ENCODE assay signal across 8 cellular contexts in the genomic region with DNA sequence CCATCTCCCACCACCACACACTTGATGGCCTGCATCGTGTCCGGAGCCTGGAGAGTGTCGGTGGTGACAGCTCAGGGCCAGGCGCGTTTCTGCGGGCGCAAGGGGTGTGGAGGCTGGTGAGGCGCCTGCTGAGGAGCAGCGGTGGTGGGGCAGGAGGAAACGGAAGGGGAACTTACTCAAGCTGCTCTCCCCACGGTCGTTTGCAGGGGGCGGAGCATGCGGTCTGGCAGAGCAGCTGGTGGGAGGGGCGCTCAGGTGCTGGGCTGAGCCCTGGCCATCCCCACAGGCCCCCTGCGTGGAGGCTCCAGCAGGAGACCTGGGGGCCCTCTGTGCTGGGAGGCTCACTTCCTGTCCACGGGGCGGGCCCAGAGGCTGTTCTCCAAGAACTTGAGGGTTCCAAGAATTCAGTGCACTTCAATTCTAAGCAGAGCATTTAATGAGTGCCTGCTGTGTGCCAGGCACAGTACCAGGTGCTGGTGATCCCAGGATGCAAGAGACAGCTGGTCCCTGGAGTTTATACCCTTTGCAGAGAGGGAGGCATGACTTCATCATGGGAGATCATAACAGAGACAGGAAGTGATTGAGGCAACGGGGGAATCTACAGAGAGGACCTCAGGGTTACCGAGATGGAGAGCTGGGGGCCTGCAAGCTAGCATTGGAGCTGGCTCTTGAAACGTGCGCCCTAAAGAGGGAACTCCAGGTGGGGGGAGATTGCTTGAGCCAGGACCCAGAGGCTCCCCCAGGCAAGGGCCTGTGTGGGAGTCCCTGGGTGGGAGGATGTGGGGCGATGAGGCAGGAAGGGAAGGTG. TPM values are rescaled to one million over a fixed set of nuclear protein-coding genes. Genes with fewer than 3 reads are reported as not detected.
A peak's percentile ranks its signal among the peaks of the same experiment; 100 is the strongest.
DNase-seq lines count a peak whose midpoint lies in the region; ATAC-seq, FAIRE-seq and TF ChIP-seq lines count a peak whose summit lies in the region.

A gene (minus strand): TSS at position 156 of the 808 bp plus-strand sequence. CDS start 121 bp downstream, at position 35.

- intact Hi-C loops in PC-3 (cut with micrococcal nuclease) (no loop called here), prostate gland (cut with DNase I) (no loop called here), uterus (cut with DNase I; ENCODE audit: low total_unique reads) (no loop called here)

- H3K36me3 ChIP-seq in PC-3 (ENCODE audit: low read depth, low read length) (no peaks in the 10 kb centered on the region), prostate gland (no peaks in the 10 kb centered on the region), uterus (no peaks in the 10 kb centered on the region)

- peak within 1 kb of the TSS; percentile 95 for H3K4me2 ChIP-seq in PC-3 (ENCODE audit: low read length)

- CTCF ChIA-PET in PC-3 (lab: Charles Lee), result interaction anchor here (0.9 kb wide), 1 partner anchor 14 kb away, joined by 4 read pairs; no protein-coding TSS in a partner anchor

- peaks cover 30% of the 10 kb centered on the region for H3K4me1 ChIP-seq in PC-3 (ENCODE audit: insufficient read depth, low read length)
- H3K4me1 ChIP-seq in prostate gland (replicated peaks), result no peaks in the 10 kb centered on the region
- no peaks in the 10 kb centered on the region for H3K4me1 ChIP-seq in uterus

- H3F3A ChIP-seq in PC-3 (ENCODE audit: low read length, unreplicated experiment), result no peaks in the 10 kb centered on the region

- ATAC-seq in HG02678 (IDR thresholded peaks at IDR 0.05; ENCODE audit: unreplicated experiment) (peak; percentile 53), PC-3 (peak; percentile 82)

- TF ChIP-seq CTCF in PC-3 (conservative IDR thresholded peaks at IDR 0.05; ENCODE audit: low read depth, low read length), result no peak
- TF ChIP-seq CTCF in fibroblast of pulmonary artery (IDR thresholded peaks at IDR 0.05; ENCODE audit: low read length, missing control alignments), result no peak
- TF ChIP-seq CTCF in prostate gland (IDR thresholded peaks at IDR 0.05), result no peak
- no peak for TF ChIP-seq CTCF in uterus (IDR thresholded peaks at IDR 0.05)

- no peaks in the 10 kb centered on the region for H4K20me1 ChIP-seq in PC-3 (ENCODE audit: low read length)

- H2AFZ ChIP-seq in PC-3 (ENCODE audit: low read length), result peak within 1 kb of the TSS; percentile 58

- TF ChIP-seq POLR2A in GM12891 (IDR thresholded peaks at IDR 0.05; ENCODE audit: low read depth, low read length), result peak; percentile 90
- TF ChIP-seq POLR2A in prostate gland (IDR thresholded peaks at IDR 0.05), result no peak
- TF ChIP-seq POLR2A in uterus (IDR thresholded peaks at IDR 0.05), result no peak

- 16% methylated on average over 22 of the region's 23 CpGs for WGBS in prostate gland

- peak within 1 kb of the TSS; percentile 50 for H3K27ac ChIP-seq in PC-3 (ENCODE audit: low read length)
- no peak within 1 kb of the TSS for H3K27ac ChIP-seq in prostate gland
- H3K27ac ChIP-seq in uterus, result no peak within 1 kb of the TSS

- POLR2A ChIA-PET in PC-3 (lab: Charles Lee; ENCODE audit: unreplicated experiment), result no interaction called here

- peaks cover 24% of the 10 kb centered on the region for H3K79me2 ChIP-seq in PC-3 (ENCODE audit: low read length)

- BruUV-seq in PC-3 (replicated peaks; lab: Mats Ljungman, UMichigan), result no TSS peak

- H3K9ac ChIP-seq in PC-3 (ENCODE audit: low read length), result peak within 1 kb of the TSS; percentile 72

- H3K9me3 ChIP-seq in PC-3 (ENCODE audit: low read length), result no peaks in the 10 kb centered on the region
- H3K9me3 ChIP-seq in prostate gland, result no peaks in the 10 kb centered on the region
- H3K9me3 ChIP-seq in uterus, result no peaks in the 10 kb centered on the region

- H3K27me3 ChIP-seq in PC-3 (ENCODE audit: low read length) (no peaks in the 10 kb centered on the region), prostate gland (replicated peaks; ENCODE audit: insufficient read depth) (no peaks in the 10 kb centered on the region), uterus (no peaks in the 10 kb centered on the region)

- peak; percentile 99 for FAIRE-seq in GM12891 (lab: Jason Lieb, UNC)

- H3K9me2 ChIP-seq in PC-3 (replicated peaks; ENCODE audit: low read length), result no peaks in the 10 kb centered on the region

- peak within 1 kb of the TSS; percentile 93 for H3K4me3 ChIP-seq in PC-3 (ENCODE audit: low read length)
- H3K4me3 ChIP-seq in fibroblast of pulmonary artery (replicated peaks; ENCODE audit: low read depth, low read length), result peak within 1 kb of the TSS; percentile 74
- H3K4me3 ChIP-seq in prostate gland, result peak within 1 kb of the TSS; percentile 13 to 16
- no peak within 1 kb of the TSS for H3K4me3 ChIP-seq in uterus

- DNase-seq in GM12891 (ENCODE audit: insufficient read length, low spot score), result peak; percentile 70
- peak; percentile 73 for DNase-seq in PC-3
- DNase-seq in activated T-cell treated with anti-CD3 and anti-CD28 coated beads, Interleukin-2, amount 50 U/mL, for 1 hour, result peak; percentile 89
- peak; percentile 83 for DNase-seq in fibroblast of pulmonary artery (ENCODE audit: low read depth)
- DNase-seq in prostate gland (ENCODE audit: low spot score), result no peak
- DNase-seq in uterus, result peak; percentile 26 to 29
- no peak for DNase-seq in NCI-H345 treated with DMSO at 0.1 percent for 48 hours (lab: John Stamatoyannopoulos, UW; ENCODE audit: unreplicated experiment)

TF ChIP-seq in GM12891, 5 proteins besides CTCF, POLR2A, EP300 and RAD21:
- TF ChIP-seq POU2F2 (IDR thresholded peaks at IDR 0.05; ENCODE audit: low read depth, low read length) (peak; percentile 70; the same call in 1 of the 2 replicates), TAF1 (IDR thresholded peaks at IDR 0.05; ENCODE audit: low read depth, low read length) (peak; percentile 74; the same call in 1 of the 2 replicates), POLR2AphosphoS5 (IDR thresholded peaks at IDR 0.05; ENCODE audit: low read depth, low read length) (peak; percentile 94), SPI1 (IDR thresholded peaks at IDR 0.05; ENCODE audit: low read depth, low read length) (peak; percentile 45; the same call in 1 of the 2 replicates), PAX5 (IDR thresholded peaks at IDR 0.05; ENCODE audit: insufficient read depth, low read length, severe bottlenecking) (no peak)

RNA-seq across cellular contexts. Expression of the gene that starts here (rescaled TPM):
- polyA plus RNA-seq in GM12891 (2012; ENCODE audit: low read depth, missing spikeins), result 448 TPM
- 50.5 and 54.5 TPM in 2 replicates for total RNA-seq in PC-3 (2014; rRNA removed)
- total RNA-seq in prostate gland, result 10 to 100 TPM in 1 of 2 donors, 1 to 10 TPM in 1; 9.7 to 14.4 TPM
- 1 to 10 TPM; 2.4 to 6.7 (median 4.5) TPM for total RNA-seq in uterus

Comparison
In these comparisons a context has a peak if more than half of its experiments do, and no peak if none do; other contexts are left out.
1. DNase-seq: peak in GM12891 (single experiment), PC-3 (single experiment), activated T-cell treated with anti-CD3 and anti-CD28 coated beads, Interleukin-2, amount 50 U/mL, for 1 hour (single experiment), fibroblast of pulmonary artery (single experiment) and uterus (2 of 2); none in prostate gland (single experiment) and NCI-H345 treated with DMSO at 0.1 percent for 48 hours (single experiment).
2. H3K4me3 ChIP-seq: peak in PC-3 (single experiment), fibroblast of pulmonary artery (single experiment) and prostate gland (2 of 2); none in uterus (0 of 2).